Comparison of ENCODE assay signal across 8 cellular contexts in the genomic region with DNA sequence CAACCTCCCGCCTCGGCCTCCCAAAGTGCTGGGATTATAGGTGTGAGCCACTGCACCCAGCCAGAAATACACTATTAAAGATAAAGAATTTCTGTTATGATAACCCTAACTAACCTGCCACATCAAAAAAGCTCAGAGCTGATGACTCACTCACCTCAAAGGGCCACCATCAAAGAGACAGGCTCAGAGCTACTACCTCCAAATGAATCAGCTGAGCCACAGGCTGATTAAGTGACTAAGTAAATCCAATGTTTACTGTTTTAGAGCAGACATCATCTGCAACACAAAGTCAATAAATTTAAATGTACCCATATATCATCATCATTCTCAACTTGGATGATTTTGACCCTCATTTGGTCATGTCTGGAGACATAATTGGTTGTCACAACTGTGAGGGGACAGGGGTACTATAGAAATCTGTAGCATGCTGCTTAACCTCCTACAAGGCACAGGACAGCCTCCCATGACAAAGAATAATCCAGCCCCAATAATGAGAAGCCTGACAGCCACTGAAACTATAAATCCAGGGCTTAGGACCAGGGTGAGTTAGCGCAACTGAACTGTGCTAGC.
A peak's percentile ranks its signal among the peaks of the same experiment; 100 is the strongest.
DNase-seq lines count a peak whose midpoint lies in the region; ATAC-seq and TF ChIP-seq lines count a peak whose summit lies in the region.

No MANE protein-coding gene starts in this region.

- no peak overlapping the region for H2AFZ ChIP-seq in IMR-90 (replicated peaks; ENCODE audit: low read length, poor library complexity)
- no peak overlapping the region for H2AFZ ChIP-seq in neuronal stem cell (ENCODE audit: low read length)

- CTCF ChIA-PET in CD4-positive, alpha-beta memory T cell (lab: Charles Lee; ENCODE audit: partially characterized antibody) = interaction anchor here (0.9 to 1.0 kb wide), 3 partner anchors 17 to 1178 kb away, joined by 3 read pairs; no protein-coding TSS in a partner anchor
- CTCF ChIA-PET in IMR-90 (lab: Yijun Ruan, JAX) = interaction anchor here (1.2 kb wide), 1 partner anchor 422 kb away, joined by 3 read pairs; no protein-coding TSS in a partner anchor
- CTCF ChIA-PET in GM10248 (lab: Yijun Ruan, JAX) = no interaction called here

- no peaks in the 10 kb centered on the region for H3K9me3 ChIP-seq in CD4-positive, alpha-beta memory T cell (ENCODE audit: control insufficient read depth in 1 of 2, low read length in 2 of 2)
- H3K9me3 ChIP-seq in IMR-90 (ENCODE audit: control insufficient read depth, insufficient read depth, low read length) (no peaks in the 10 kb centered on the region), mucosa of descending colon (no peaks in the 10 kb centered on the region), neuronal stem cell (replicated peaks in 1 of 2; ENCODE audit: control insufficient read depth in 2 of 2, insufficient read depth in 1 of 2, low read depth in 1 of 2, low read length in 2 of 2) (no peaks in the 10 kb centered on the region)

- TF ChIP-seq CTCF in IMR-90 (conservative IDR thresholded peaks at IDR 0.05; ENCODE audit: low read depth, low read length) (no peak), mucosa of descending colon (IDR thresholded peaks at IDR 0.05) (no peak), GM10248 (IDR thresholded peaks at IDR 0.05; ENCODE audit: control extremely low read depth, extremely low read depth, low read depth, missing control alignments) (no peak)

- ATAC-seq in IMR-90 (ENCODE audit: low read depth) = peak; percentile 33
- peak; percentile 71 for ATAC-seq in mucosa of descending colon
- no peak for ATAC-seq in HG02840 (IDR thresholded peaks at IDR 0.05; ENCODE audit: low FRiP score, unreplicated experiment)
- no peak for ATAC-seq in GM19328 (IDR thresholded peaks at IDR 0.05; ENCODE audit: unreplicated experiment)

- intact Hi-C loops in CD4-positive, alpha-beta memory T cell (cut with micrococcal nuclease) = no loop called here
- intact Hi-C loops in IMR-90 (cut with micrococcal nuclease) = no loop called here
- intact Hi-C loops in activated T-helper 1 cell treated with anti-CD3 and anti-CD28 coated beads, Interleukin-12 subunit alpha, Interleukin-12 subunit beta, Interleukin-2, Interleukin-4 antibody, amounts not matched to agents 30 ng/mL and 10 ng/mL and 1 ng/mL, durations not matched to agents 14 hours and 24 hours and 36 hours (cut with micrococcal nuclease) = loop anchor here (1.0 to 5.0 kb wide), 6 partner anchors 30 to 388 kb away; no protein-coding TSS in a partner anchor
- intact Hi-C loops in mucosa of descending colon (cut with DNase I, micrococcal nuclease) = no loop called here

- no peaks in the 10 kb centered on the region for H3K27me3 ChIP-seq in CD4-positive, alpha-beta memory T cell (ENCODE audit: insufficient read depth, low read length)
- H3K27me3 ChIP-seq in IMR-90 (ENCODE audit: control insufficient read depth, insufficient read depth, low read length) (no peaks in the 10 kb centered on the region), neuronal stem cell (ENCODE audit: control insufficient read depth in 3 of 3, insufficient read depth in 3 of 3, low read depth in 1 of 3, low read length in 3 of 3) (no peaks in the 10 kb centered on the region)

- peaks cover 6 to 13% (median 10%) of the 10 kb centered on the region in 4 donors for H3K4me1 Mint-ChIP-seq in CD4-positive, alpha-beta memory T cell
- peaks cover 24% of the 10 kb centered on the region for H3K4me1 Mint-ChIP-seq in activated T-helper 1 cell treated with anti-CD3 and anti-CD28 coated beads, Interleukin-12 subunit alpha, Interleukin-12 subunit beta, Interleukin-2, Interleukin-4 antibody, amounts not matched to agents 30 ng/mL and 10 ng/mL and 1 ng/mL, durations not matched to agents 14 hours and 24 hours and 36 hours (ENCODE audit: low read depth)

- peak overlapping the region in 1 of 8 donors; percentile 2 for H3K4me3 Mint-ChIP-seq in CD4-positive, alpha-beta memory T cell
- H3K4me3 Mint-ChIP-seq in activated T-helper 1 cell treated with anti-CD3 and anti-CD28 coated beads, Interleukin-12 subunit alpha, Interleukin-12 subunit beta, Interleukin-2, Interleukin-4 antibody, amounts not matched to agents 30 ng/mL and 10 ng/mL and 1 ng/mL, durations not matched to agents 14 hours and 24 hours and 36 hours = peak overlapping the region; percentile 5

- TF ChIP-seq POLR2A in IMR-90 (IDR thresholded peaks at IDR 0.05; ENCODE audit: low read depth, low read length) = no peak

- H4K91ac ChIP-seq in IMR-90 (ENCODE audit: insufficient read depth, low read depth, low read length) (no peak overlapping the region), neuronal stem cell (ENCODE audit: low read depth, low read length, poor library complexity) (no peak overlapping the region)

- H3K27ac ChIP-seq in CD4-positive, alpha-beta memory T cell (ENCODE audit: low read depth, low read length) = no peak overlapping the region
- H3K27ac ChIP-seq in IMR-90 (ENCODE audit: insufficient read depth, low read length) (peak overlapping the region; percentile 68; the same call in 1 of the 2 replicates), neuronal stem cell (replicated peaks; ENCODE audit: low read length) (no peak overlapping the region)

- no peak overlapping the region for H3K9ac ChIP-seq in IMR-90 (ENCODE audit: low read depth, low read length)
- H3K9ac ChIP-seq in neuronal stem cell (ENCODE audit: low read depth, low read length, poor library complexity) = no peak overlapping the region

- H2BK5ac ChIP-seq in IMR-90 (ENCODE audit: low read depth, low read length, poor library complexity, severe bottlenecking) (no peak overlapping the region), neuronal stem cell (ENCODE audit: low read length) (no peak overlapping the region)

- no peaks in the 10 kb centered on the region for H3K36me3 Mint-ChIP-seq in CD4-positive, alpha-beta memory T cell
- no peaks in the 10 kb centered on the region for H3K36me3 Mint-ChIP-seq in activated T-helper 1 cell treated with anti-CD3 and anti-CD28 coated beads, Interleukin-12 subunit alpha, Interleukin-12 subunit beta, Interleukin-2, Interleukin-4 antibody, amounts not matched to agents 30 ng/mL and 10 ng/mL and 1 ng/mL, durations not matched to agents 14 hours and 24 hours and 36 hours (ENCODE audit: low read depth)

- H3K27ac Mint-ChIP-seq in CD4-positive, alpha-beta memory T cell = peak overlapping the region in 2 of 7 donors; percentile 14 to 41
- H3K27ac Mint-ChIP-seq in activated T-helper 1 cell treated with anti-CD3 and anti-CD28 coated beads, Interleukin-12 subunit alpha, Interleukin-12 subunit beta, Interleukin-2, Interleukin-4 antibody, amounts not matched to agents 30 ng/mL and 10 ng/mL and 1 ng/mL, durations not matched to agents 14 hours and 24 hours and 36 hours = peak overlapping the region; percentile 58

- DNase-seq in CD4-positive, alpha-beta memory T cell = peak; percentile 36 to 73 (median 39)
- DNase-seq in IMR-90 (peak; percentile 79), mucosa of descending colon (no peak), GM10248 (ENCODE audit: extremely low spot score) (no peak), neuronal stem cell (ENCODE audit: low spot score) (no peak)
- peak; percentile 20 for DNase-seq in activated T-helper 1 cell treated with anti-CD3 and anti-CD28 coated beads, Interleukin-12 subunit alpha, Interleukin-12 subunit beta, Interleukin-2, Interleukin-4 antibody, amounts not matched to agents 30 ng/mL and 10 ng/mL and 1 ng/mL, durations not matched to agents 14 hours and 24 hours and 36 hours (ENCODE audit: low spot score)

- H3K27me3 Mint-ChIP-seq in CD4-positive, alpha-beta memory T cell = no peaks in the 10 kb centered on the region
- no peaks in the 10 kb centered on the region for H3K27me3 Mint-ChIP-seq in activated T-helper 1 cell treated with anti-CD3 and anti-CD28 coated beads, Interleukin-12 subunit alpha, Interleukin-12 subunit beta, Interleukin-2, Interleukin-4 antibody, amounts not matched to agents 30 ng/mL and 10 ng/mL and 1 ng/mL, durations not matched to agents 14 hours and 24 hours and 36 hours (ENCODE audit: insufficient read depth)

- H2BK120ac ChIP-seq in IMR-90 (ENCODE audit: low read depth, low read length) (no peak overlapping the region; the same call in 1 of the 2 replicates), neuronal stem cell (ENCODE audit: low read depth, low read length) (no peak overlapping the region)

- no peak overlapping the region for H4K8ac ChIP-seq in IMR-90 (ENCODE audit: low read depth in 2 of 2, low read length in 2 of 2)
- no peak overlapping the region for H4K8ac ChIP-seq in neuronal stem cell (ENCODE audit: low read depth, low read length)

- no peak overlapping the region for H3K23ac ChIP-seq in IMR-90 (ENCODE audit: low read depth, low read length)
- no peak overlapping the region for H3K23ac ChIP-seq in neuronal stem cell (ENCODE audit: low read depth, low read length, poor library complexity)

- no peak for TF ChIP-seq RAD21 in IMR-90 (IDR thresholded peaks at IDR 0.05; ENCODE audit: low read length)

- H4K5ac ChIP-seq in IMR-90 (ENCODE audit: low read depth, low read length) = no peak overlapping the region

- no peak overlapping the region for H3K4me2 ChIP-seq in IMR-90 (ENCODE audit: low read depth, low read length)
- no peak overlapping the region for H3K4me2 ChIP-seq in neuronal stem cell (ENCODE audit: insufficient read depth, low read length, poor library complexity, severe bottlenecking)

- no peak overlapping the region for H2BK20ac ChIP-seq in IMR-90 (ENCODE audit: low read depth, low read length)

- no TSS peak for BruUV-seq in IMR-90 (replicated peaks; lab: Mats Ljungman, UMichigan)

- peaks cover 9% of the 10 kb centered on the region; the same call in 1 of the 2 replicates for H3K9me1 ChIP-seq in IMR-90 (ENCODE audit: insufficient read depth, low read length)

- peaks cover 12% of the 10 kb centered on the region; the same call in 1 of the 2 replicates for H4K20me1 ChIP-seq in IMR-90 (ENCODE audit: insufficient read depth, low read length)

- H2BK15ac ChIP-seq in IMR-90 (ENCODE audit: low read depth, low read length) (peak overlapping the region; percentile 12; the same call in 1 of the 3 replicates), neuronal stem cell (ENCODE audit: low read length) (no peak overlapping the region)

- in situ Hi-C loops in IMR-90 (cut with MboI; ENCODE audit: low sequenced_read_pairs) = no loop called here

- H2BK12ac ChIP-seq in neuronal stem cell (ENCODE audit: low read length) = no peak overlapping the region

- H2AK9ac ChIP-seq in IMR-90 (replicated peaks; ENCODE audit: low read depth, low read length, poor library complexity) = no peak overlapping the region

- H3K36me3 ChIP-seq in CD4-positive, alpha-beta memory T cell (ENCODE audit: insufficient read depth, low read length) = no peaks in the 10 kb centered on the region
- H3K36me3 ChIP-seq in IMR-90 (ENCODE audit: control insufficient read depth, insufficient read depth, low read length) (peaks cover 4% of the 10 kb centered on the region), mucosa of descending colon (ENCODE audit: low read depth) (no peaks in the 10 kb centered on the region), neuronal stem cell (replicated peaks in 1 of 2; ENCODE audit: control insufficient read depth in 2 of 2, insufficient read depth in 2 of 2, low read length in 2 of 2) (peaks cover 0 to 43% of the 10 kb centered on the region in 2 donors)

- peak overlapping the region; percentile 15; the same call in 1 of the 2 replicates for H3K18ac ChIP-seq in IMR-90 (ENCODE audit: low read depth, low read length)
- H3K18ac ChIP-seq in neuronal stem cell (ENCODE audit: low read length) = no peak overlapping the region

- POLR2A ChIA-PET in CD4-positive, alpha-beta memory T cell (lab: Charles Lee; ENCODE audit: partially characterized antibody) = interaction anchor here (1.3 kb wide), 1 partner anchor 752 kb away, joined by 3 read pairs; no protein-coding TSS in a partner anchor
- POLR2A ChIA-PET in IMR-90 (lab: Charles Lee; ENCODE audit: unreplicated experiment) = no interaction called here
- POLR2A ChIA-PET in GM10248 (lab: Yijun Ruan, JAX) = no interaction called here

- no peak overlapping the region for H3K4ac ChIP-seq in IMR-90 (ENCODE audit: low read depth, low read length)
- no peak overlapping the region for H3K4ac ChIP-seq in neuronal stem cell (ENCODE audit: low read length)

- H3K9me3 Mint-ChIP-seq in CD4-positive, alpha-beta memory T cell = no peaks in the 10 kb centered on the region
- H3K9me3 Mint-ChIP-seq in activated T-helper 1 cell treated with anti-CD3 and anti-CD28 coated beads, Interleukin-12 subunit alpha, Interleukin-12 subunit beta, Interleukin-2, Interleukin-4 antibody, amounts not matched to agents 30 ng/mL and 10 ng/mL and 1 ng/mL, durations not matched to agents 14 hours and 24 hours and 36 hours = no peaks in the 10 kb centered on the region

- peaks cover 12% of the 10 kb centered on the region for H3K4me1 ChIP-seq in CD4-positive, alpha-beta memory T cell (ENCODE audit: insufficient read depth, low read length)
- H3K4me1 ChIP-seq in IMR-90 (ENCODE audit: control insufficient read depth, insufficient read depth, low read length) (peaks cover 6% of the 10 kb centered on the region), mucosa of descending colon (ENCODE audit: low read depth) (no peaks in the 10 kb centered on the region), neuronal stem cell (ENCODE audit: control insufficient read depth in 2 of 2, insufficient read depth in 1 of 2, low read depth in 1 of 2, low read length in 2 of 2) (peaks cover 0 to 1% of the 10 kb centered on the region in 2 donors)

- no CpG with 5 or more reads among the region's 3 CpGs for WGBS in IMR-90 (ENCODE audit: extremely low coverage in 2 of 2, insufficient read length in 1 of 2), 2 experiments
- WGBS in neuronal stem cell (ENCODE audit: extremely low coverage in 2 of 2, insufficient read length in 2 of 2, insufficient replicate concordance in 1 of 2), 2 donors = no CpG with 5 or more reads among the region's 3 CpGs

- H3K14ac ChIP-seq in IMR-90 (replicated peaks; ENCODE audit: low read depth, low read length) (no peak overlapping the region), neuronal stem cell (ENCODE audit: low read length) (no peak overlapping the region)

- H3K79me1 ChIP-seq in IMR-90 (ENCODE audit: low read depth in 1 of 2, low read length in 2 of 2) (peaks cover 0 to 18% of the 10 kb centered on the region in 2 experiments; a peak in 2 of 4 replicates), neuronal stem cell (ENCODE audit: low read depth, low read length) (no peaks in the 10 kb centered on the region)

- H3K4me3 ChIP-seq in CD4-positive, alpha-beta memory T cell (ENCODE audit: low read length in 2 of 2) = no peak overlapping the region
- H3K4me3 ChIP-seq in IMR-90 (ENCODE audit: insufficient read depth, low read depth, low read length) = no peak overlapping the region
- H3K4me3 ChIP-seq in mucosa of descending colon = no peak overlapping the region
- no peak overlapping the region for H3K4me3 ChIP-seq in neuronal stem cell (ENCODE audit: low read length in 2 of 2)

- H2AK5ac ChIP-seq in IMR-90 (ENCODE audit: low read depth, low read length) (peak overlapping the region; percentile 15; the same call in 1 of the 2 replicates), neuronal stem cell (ENCODE audit: low read depth, low read length) (no peak overlapping the region)

- H3K56ac ChIP-seq in IMR-90 (ENCODE audit: extremely low read depth, insufficient read depth, low read length) = no peak overlapping the region

- dilution Hi-C loops in IMR-90 (cut with HindIII; ENCODE audit: low sequenced_read_pairs, unreplicated experiment) = no loop called here

Comparison
In these comparisons a context has a peak if more than half of its experiments do, and no peak if none do; other contexts are left out.
1. DNase-seq: peak in CD4-positive, alpha-beta memory T cell (5 of 5), IMR-90 (single experiment) and activated T-helper 1 cell treated with anti-CD3 and anti-CD28 coated beads, Interleukin-12 subunit alpha, Interleukin-12 subunit beta, Interleukin-2, Interleukin-4 antibody, amounts not matched to agents 30 ng/mL and 10 ng/mL and 1 ng/mL, durations not matched to agents 14 hours and 24 hours and 36 hours (single experiment); none in mucosa of descending colon (0 of 3), GM10248 (single experiment) and neuronal stem cell (single experiment).
2. ATAC-seq: peak in IMR-90 (single experiment) and mucosa of descending colon (single experiment); none in HG02840 (single experiment) and GM19328 (single experiment).